In genomic region chr2:31553362-31553761, GRCh38 we compare ENCODE assay signal across 38 cellular contexts. TPM values are rescaled to one million over a fixed set of nuclear protein-coding genes. Genes with fewer than 3 reads are reported as not detected.
"Had no signal": no experiment of that assay in that cellular context is flagged by ENCODE, and none has a peak within 500 bp of the region (broad histone marks: within the 10 kb centered on the region; RNA-seq: fewer than 3 reads in every experiment).

No MANE protein-coding gene starts in this region.

- H3K4me3 ChIP-seq: adrenal gland, ascending aorta, body of pancreas, breast epithelium, cardiac muscle cell had no signal

- H3K27ac ChIP-seq: adrenal gland, ascending aorta, body of pancreas, brain microvascular endothelial cell, breast epithelium, cardiac muscle cell had no signal

- H3K27me3 ChIP-seq: adrenal gland, ascending aorta, body of pancreas, brain microvascular endothelial cell, breast epithelium, cardiac muscle cell had no signal

- ATAC-seq: activated naive CD4-positive, alpha-beta T cell treated with anti-CD3 and anti-CD28 coated beads, Interleukin-2, amount 50 U/mL, for 72 hours; activated naive CD8-positive, alpha-beta T cell treated with anti-CD3 and anti-CD28 coated beads, Interleukin-2, amount 50 U/mL, for 24 hours; activated T-cell treated with anti-CD3 and anti-CD28 coated beads, Interleukin-2, amount 50 U/mL, for 4 hours; activated T-cell treated with anti-CD3 and anti-CD28 coated beads, Interleukin-2, amount 50 U/mL, for 72 hours; activated T-helper 17 cell treated with anti-CD3 and anti-CD28 coated beads, Interleukin-2, amount 50 U/mL, for 72 hours; body of pancreas had no signal

- DNase-seq: activated effector memory CD4-positive, alpha-beta T cell treated with anti-CD3 and anti-CD28 coated beads, Interleukin-2, amount 50 U/mL, for 16 hours; activated effector memory CD4-positive, alpha-beta T cell treated with Interleukin-2 at 50 U/mL for 16 hours; activated gamma-delta T cell; activated gamma-delta T cell treated with Interleukin-2 at 50 U/mL for 16 hours; activated naive CD4-positive, alpha-beta T cell; activated naive CD4-positive, alpha-beta T cell treated with anti-CD3 and anti-CD28 coated beads for 36 hours; activated naive CD4-positive, alpha-beta T cell treated with anti-CD3 and anti-CD28 coated beads, Interleukin-2, amount 10 ng/mL, durations not matched to agents 7 days and 5 days; activated naive CD4-positive, alpha-beta T cell treated with anti-CD3 and anti-CD28 coated beads, Interleukin-2, amount 50 U/mL, for 16 hours; activated naive CD4-positive, alpha-beta T cell treated with Interleukin-2 at 50 U/mL for 16 hours; activated naive CD8-positive, alpha-beta T cell treated with anti-CD3 and anti-CD28 coated beads for 36 hours; activated naive CD8-positive, alpha-beta T cell treated with anti-CD3 and anti-CD28 coated beads, Interleukin-2, amount 10 ng/mL, durations not matched to agents 7 days and 5 days; activated naive CD8-positive, alpha-beta T cell treated with anti-CD3 and anti-CD28 coated beads, Interleukin-2, amount 50 U/mL, for 24 hours; activated T-cell treated with anti-CD3 and anti-CD28 coated beads, Interleukin-2, amount 50 U/mL, for 1 hour; activated T-cell treated with anti-CD3 and anti-CD28 coated beads, Interleukin-2, amount 50 U/mL, for 24 hours; activated T-cell treated with anti-CD3 and anti-CD28 coated beads, Interleukin-2, amount 50 U/mL, for 4 hours; activated T-cell treated with anti-CD3 and anti-CD28 coated beads, Interleukin-2, amount 50 U/mL, for 48 hours; activated T-cell treated with anti-CD3 and anti-CD28 coated beads, Interleukin-2, amount 50 U/mL, for 72 hours; adrenal gland; amniotic stem cell; amygdala; anterior cingulate cortex; aorta; body of pancreas; brain microvascular endothelial cell; caudate nucleus; central memory CD4-positive, alpha-beta T cell; cerebellar nuclear complex had no signal

- H3K4me1 ChIP-seq: adrenal gland, ascending aorta, body of pancreas, breast epithelium had no signal

- H3K9me3 ChIP-seq: adrenal gland had no signal

- H3K36me3 ChIP-seq: adrenal gland, ascending aorta, brain microvascular endothelial cell, breast epithelium, cardiac muscle cell had no signal

- FAIRE-seq: astrocyte, bronchial epithelial cell had no signal

RNA-seq across cellular contexts. Expression of gene SRD5A2, which starts 27.4 kb away (rescaled TPM):
- total RNA-seq: activated naive CD4-positive, alpha-beta T cell treated with anti-CD3 and anti-CD28 coated beads for 36 hours; activated naive CD4-positive, alpha-beta T cell treated with anti-CD3 and anti-CD28 coated beads, Interleukin-2, amount 50 U/mL, for 72 hours; activated naive CD8-positive, alpha-beta T cell treated with anti-CD3 and anti-CD28 coated beads for 36 hours; activated naive CD8-positive, alpha-beta T cell treated with anti-CD3 and anti-CD28 coated beads, Interleukin-2, amount 10 ng/mL, durations not matched to agents 7 days and 5 days; activated T-cell treated with anti-CD3 and anti-CD28 coated beads, Interleukin-2, amount 50 U/mL, for 4 hours; activated T-cell treated with anti-CD3 and anti-CD28 coated beads, Interleukin-2, amount 50 U/mL, for 72 hours; activated T-helper 1 cell treated with anti-CD3 and anti-CD28 coated beads, Interleukin-12 subunit alpha, Interleukin-12 subunit beta, Interleukin-2, Interleukin-4 antibody, amounts not matched to agents 30 ng/mL and 10 ng/mL and 1 ng/mL, durations not matched to agents 14 hours and 24 hours and 36 hours; activated T-helper 17 cell treated with anti-CD3 and anti-CD28 coated beads, Interleukin-2, amount 50 U/mL, for 72 hours; activated T-helper 2 cell treated with anti-CD3 and anti-CD28 coated beads, Interferon-gamma antibody, Interleukin-2, Interleukin-4, amounts not matched to agents 10 μg/mL and 5 μg/mL and 100 μg/mL, durations not matched to agents 14 hours and 24 hours and 36 hours; aorta; ascending aorta; astrocyte; bronchial epithelial cell; cardiac septum; chondrocyte had no signal
- polyA plus RNA-seq: aorta, cardiac muscle cell had no signal
